Comparison of ENCODE assay signal across 36 cellular contexts in the genomic region with DNA sequence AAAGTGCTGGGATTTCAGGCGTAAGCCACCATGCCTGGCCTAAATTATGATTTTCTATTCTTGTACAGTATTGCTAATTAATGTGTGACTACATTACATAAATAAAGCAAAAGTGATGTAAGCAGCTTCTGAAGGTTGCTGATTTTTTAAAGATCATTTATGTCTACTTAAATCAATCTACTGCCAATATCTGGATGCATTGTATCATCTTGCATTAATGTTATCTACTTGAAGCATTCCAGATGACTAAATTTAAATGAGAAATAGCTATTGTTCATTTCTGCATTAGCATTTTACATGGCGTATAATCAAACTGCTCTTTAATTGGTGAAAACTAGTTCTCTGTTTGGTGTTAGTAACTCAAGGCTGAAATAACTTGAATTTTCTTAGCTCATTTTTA.
"Had no signal": no experiment of that assay in that cellular context is flagged by ENCODE, and none has a peak within 500 bp of the region (broad histone marks: within the 10 kb centered on the region; RNA-seq: fewer than 3 reads in every experiment).

No MANE protein-coding gene starts in this region.

- H3K27ac Mint-ChIP-seq: activated B cell treated with CpG ODN at 0.5 μM for 24 hours; activated CD4-positive, alpha-beta memory T cell treated with anti-CD3 and anti-CD28 coated beads for 36 hours; activated CD4-positive, alpha-beta T cell treated with anti-CD3 and anti-CD28 coated beads, Interleukin-2, amount 10 ng/mL, durations not matched to agents 24 days and 14 days; activated CD8-positive, alpha-beta T cell treated with anti-CD3 and anti-CD28 coated beads for 36 hours; activated naive CD4-positive, alpha-beta T cell treated with anti-CD3 and anti-CD28 coated beads, Interleukin-2, amount 10 ng/mL, durations not matched to agents 7 days and 5 days; activated naive CD4-positive, alpha-beta T cell treated with anti-CD3 and anti-CD28 coated beads, Interleukin-2, amount 50 U/mL, for 24 hours; activated naive CD8-positive, alpha-beta T cell; activated naive CD8-positive, alpha-beta T cell treated with anti-CD3 and anti-CD28 coated beads, Interleukin-2, amount 10 ng/mL, durations not matched to agents 7 days and 5 days; activated naive CD8-positive, alpha-beta T cell treated with anti-CD3 and anti-CD28 coated beads, Interleukin-2, amount 50 U/mL, for 24 hours; activated T-cell treated with anti-CD3 and anti-CD28 coated beads, Interleukin-2, amount 50 U/mL, for 72 hours; activated T-helper 1 cell treated with anti-CD3 and anti-CD28 coated beads, Interleukin-12 subunit alpha, Interleukin-12 subunit beta, Interleukin-2, Interleukin-4 antibody, amounts not matched to agents 30 ng/mL and 10 ng/mL and 1 ng/mL, durations not matched to agents 14 hours and 24 hours and 36 hours; activated T-helper 17 cell treated with anti-CD3 and anti-CD28 coated beads, Interleukin-2, amount 50 U/mL, for 72 hours; T-helper 2 cell treated with Interferon-gamma antibody and Interleukin-4, amounts not matched to agents 5 μg/mL and 100 μg/mL, for 36 hours had no signal

- H3K36me3 ChIP-seq: ascending aorta, cardiac muscle cell had no signal

- H3K9me3 ChIP-seq: ascending aorta had no signal

- H3K27me3 ChIP-seq: ascending aorta, cardiac muscle cell had no signal

- H3K36me3 Mint-ChIP-seq: activated CD4-positive, alpha-beta memory T cell treated with anti-CD3 and anti-CD28 coated beads for 36 hours; activated naive CD4-positive, alpha-beta T cell treated with anti-CD3 and anti-CD28 coated beads, Interleukin-2, amount 10 ng/mL, durations not matched to agents 7 days and 5 days; activated naive CD4-positive, alpha-beta T cell treated with anti-CD3 and anti-CD28 coated beads, Interleukin-2, amount 50 U/mL, for 24 hours; activated naive CD8-positive, alpha-beta T cell; activated naive CD8-positive, alpha-beta T cell treated with anti-CD3 and anti-CD28 coated beads, Interleukin-2, amount 10 ng/mL, durations not matched to agents 7 days and 5 days; brain had no signal

- H3K4me3 ChIP-seq: ascending aorta, cardiac muscle cell had no signal

- H3K4me3 Mint-ChIP-seq: activated B cell treated with CpG ODN at 0.5 μM for 24 hours; activated CD4-positive, alpha-beta memory T cell treated with anti-CD3 and anti-CD28 coated beads for 36 hours; activated CD4-positive, alpha-beta T cell treated with anti-CD3 and anti-CD28 coated beads, Interleukin-2, amount 10 ng/mL, durations not matched to agents 24 days and 14 days; activated CD8-positive, alpha-beta T cell treated with anti-CD3 and anti-CD28 coated beads for 36 hours; activated naive CD4-positive, alpha-beta T cell treated with anti-CD3 and anti-CD28 coated beads, Interleukin-2, amount 10 ng/mL, durations not matched to agents 7 days and 5 days; activated naive CD4-positive, alpha-beta T cell treated with anti-CD3 and anti-CD28 coated beads, Interleukin-2, amount 50 U/mL, for 24 hours; activated naive CD8-positive, alpha-beta T cell; activated naive CD8-positive, alpha-beta T cell treated with anti-CD3 and anti-CD28 coated beads, Interleukin-2, amount 10 ng/mL, durations not matched to agents 7 days and 5 days; activated naive CD8-positive, alpha-beta T cell treated with anti-CD3 and anti-CD28 coated beads, Interleukin-2, amount 50 U/mL, for 24 hours; activated T-cell treated with anti-CD3 and anti-CD28 coated beads, Interleukin-2, amount 50 U/mL, for 4 hours; activated T-cell treated with anti-CD3 and anti-CD28 coated beads, Interleukin-2, amount 50 U/mL, for 72 hours; activated T-helper 1 cell treated with anti-CD3 and anti-CD28 coated beads, Interleukin-12 subunit alpha, Interleukin-12 subunit beta, Interleukin-2, Interleukin-4 antibody, amounts not matched to agents 30 ng/mL and 10 ng/mL and 1 ng/mL, durations not matched to agents 14 hours and 24 hours and 36 hours; activated T-helper 17 cell treated with anti-CD3 and anti-CD28 coated beads, Interleukin-2, amount 50 U/mL, for 72 hours; central memory CD8-positive, alpha-beta T cell; T-helper 2 cell treated with Interferon-gamma antibody and Interleukin-4, amounts not matched to agents 5 μg/mL and 100 μg/mL, for 36 hours had no signal

- H3K4me1 ChIP-seq: ascending aorta had no signal

- DNase-seq: activated B cell treated with CpG ODN at 0.5 μM for 24 hours; activated CD4-positive, alpha-beta memory T cell treated with anti-CD3 and anti-CD28 coated beads for 36 hours; activated CD4-positive, alpha-beta T cell treated with anti-CD3 and anti-CD28 coated beads for 4 hours; activated CD4-positive, alpha-beta T cell treated with anti-CD3 and anti-CD28 coated beads, Interleukin-2, amount 10 ng/mL, durations not matched to agents 24 days and 14 days; activated CD4-positive, alpha-beta T cell treated with anti-CD3 and anti-CD28 coated beads, Interleukin-2, amount 50 U/mL, for 1 hour; activated CD4-positive, alpha-beta T cell treated with anti-CD3 and anti-CD28 coated beads, Interleukin-2, amount 50 U/mL, for 4 hours; activated CD4-positive, CD25-positive, alpha-beta regulatory T cell treated with anti-CD3 and anti-CD28 coated beads, Interleukin-2, amount 50 U/mL, for 72 hours; activated CD8-positive, alpha-beta memory T cell treated with anti-CD3 and anti-CD28 coated beads, Interleukin-2, amount 50 U/mL, for 4 hours; activated CD8-positive, alpha-beta T cell treated with anti-CD3 and anti-CD28 coated beads for 36 hours; activated effector memory CD4-positive, alpha-beta T cell treated with anti-CD3 and anti-CD28 coated beads, Interleukin-2, amount 50 U/mL, for 16 hours; activated gamma-delta T cell treated with Interleukin-2 at 50 U/mL for 16 hours; activated naive CD4-positive, alpha-beta T cell; activated naive CD4-positive, alpha-beta T cell treated with anti-CD3 and anti-CD28 coated beads, Interleukin-2, amount 10 ng/mL, durations not matched to agents 7 days and 5 days; activated naive CD8-positive, alpha-beta T cell treated with anti-CD3 and anti-CD28 coated beads, Interleukin-2, amount 10 ng/mL, durations not matched to agents 7 days and 5 days; activated naive CD8-positive, alpha-beta T cell treated with anti-CD3 and anti-CD28 coated beads, Interleukin-2, amount 50 U/mL, for 24 hours; activated T-cell treated with anti-CD3 and anti-CD28 coated beads for 4 hours; activated T-cell treated with anti-CD3 and anti-CD28 coated beads, Interleukin-2, amount 50 U/mL, for 1 hour; activated T-cell treated with anti-CD3 and anti-CD28 coated beads, Interleukin-2, amount 50 U/mL, for 4 hours; activated T-cell treated with anti-CD3 and anti-CD28 coated beads, Interleukin-2, amount 50 U/mL, for 72 hours; amygdala; anterior cingulate cortex; caudate nucleus; cerebellar nuclear complex; SW 1271; T-helper 2 cell; T-helper 9 cell had no signal

- H3K9me3 Mint-ChIP-seq: activated B cell treated with CpG ODN at 0.5 μM for 24 hours; activated CD4-positive, alpha-beta memory T cell treated with anti-CD3 and anti-CD28 coated beads for 36 hours; activated CD4-positive, alpha-beta T cell treated with anti-CD3 and anti-CD28 coated beads, Interleukin-2, amount 10 ng/mL, durations not matched to agents 24 days and 14 days; activated CD8-positive, alpha-beta T cell treated with anti-CD3 and anti-CD28 coated beads for 36 hours; activated naive CD4-positive, alpha-beta T cell treated with anti-CD3 and anti-CD28 coated beads, Interleukin-2, amount 10 ng/mL, durations not matched to agents 7 days and 5 days; activated naive CD4-positive, alpha-beta T cell treated with anti-CD3 and anti-CD28 coated beads, Interleukin-2, amount 50 U/mL, for 24 hours; activated naive CD8-positive, alpha-beta T cell treated with anti-CD3 and anti-CD28 coated beads, Interleukin-2, amount 10 ng/mL, durations not matched to agents 7 days and 5 days; activated naive CD8-positive, alpha-beta T cell treated with anti-CD3 and anti-CD28 coated beads, Interleukin-2, amount 50 U/mL, for 24 hours; activated T-cell treated with anti-CD3 and anti-CD28 coated beads, Interleukin-2, amount 50 U/mL, for 4 hours; activated T-cell treated with anti-CD3 and anti-CD28 coated beads, Interleukin-2, amount 50 U/mL, for 72 hours; activated T-helper 1 cell treated with anti-CD3 and anti-CD28 coated beads, Interleukin-12 subunit alpha, Interleukin-12 subunit beta, Interleukin-2, Interleukin-4 antibody, amounts not matched to agents 30 ng/mL and 10 ng/mL and 1 ng/mL, durations not matched to agents 14 hours and 24 hours and 36 hours; activated T-helper 17 cell treated with anti-CD3 and anti-CD28 coated beads, Interleukin-2, amount 50 U/mL, for 72 hours; brain; central memory CD8-positive, alpha-beta T cell; T-helper 2 cell treated with Interferon-gamma antibody and Interleukin-4, amounts not matched to agents 5 μg/mL and 100 μg/mL, for 36 hours had no signal

- H3K4me1 Mint-ChIP-seq: activated CD4-positive, alpha-beta T cell treated with anti-CD3 and anti-CD28 coated beads, Interleukin-2, amount 10 ng/mL, durations not matched to agents 24 days and 14 days; activated naive CD4-positive, alpha-beta T cell treated with anti-CD3 and anti-CD28 coated beads, Interleukin-2, amount 10 ng/mL, durations not matched to agents 7 days and 5 days; activated naive CD4-positive, alpha-beta T cell treated with anti-CD3 and anti-CD28 coated beads, Interleukin-2, amount 50 U/mL, for 24 hours; activated naive CD8-positive, alpha-beta T cell treated with anti-CD3 and anti-CD28 coated beads, Interleukin-2, amount 10 ng/mL, durations not matched to agents 7 days and 5 days; activated T-helper 17 cell treated with anti-CD3 and anti-CD28 coated beads, Interleukin-2, amount 50 U/mL, for 72 hours; brain; central memory CD8-positive, alpha-beta T cell had no signal

- H3K27ac ChIP-seq: ascending aorta, cardiac muscle cell, VCaP had no signal

- ATAC-seq: activated CD8-positive, alpha-beta T cell treated with anti-CD3 and anti-CD28 coated beads for 36 hours; activated naive CD8-positive, alpha-beta T cell treated with anti-CD3 and anti-CD28 coated beads, Interleukin-2, amount 50 U/mL, for 24 hours; activated T-cell treated with anti-CD3 and anti-CD28 coated beads, Interleukin-2, amount 50 U/mL, for 4 hours; activated T-cell treated with anti-CD3 and anti-CD28 coated beads, Interleukin-2, amount 50 U/mL, for 72 hours; activated T-helper 17 cell treated with anti-CD3 and anti-CD28 coated beads, Interleukin-2, amount 50 U/mL, for 72 hours had no signal
